18 cellular contexts compared by ENCODE assay signal in genomic region chr16:9103546-9103945, GRCh38. TPM values are rescaled to one million over a fixed set of nuclear protein-coding genes. Genes with fewer than 3 reads are reported as not detected.
DNase-seq lines count a peak whose midpoint lies in the region; ATAC-seq and TF ChIP-seq lines count a peak whose summit lies in the region.
"Had no signal": no experiment of that assay in that cellular context is flagged by ENCODE, and none has a peak within 500 bp of the region (broad histone marks: within the 10 kb centered on the region; RNA-seq: fewer than 3 reads in every experiment).

No MANE protein-coding gene starts in this region.

- peaks cover 91% of the 10 kb centered on the region for H3K4me1 Mint-ChIP-seq in CD8-positive, alpha-beta T cell (ENCODE audit: low read depth)
- peaks cover 77% of the 10 kb centered on the region for H3K4me1 Mint-ChIP-seq in activated T-helper 2 cell treated with anti-CD3 and anti-CD28 coated beads, Interferon-gamma antibody, Interleukin-2, Interleukin-4, amounts not matched to agents 10 μg/mL and 5 μg/mL and 100 μg/mL, durations not matched to agents 14 hours and 24 hours and 36 hours (ENCODE audit: low read depth)
- H3K4me1 Mint-ChIP-seq in memory B cell: peaks cover 52% of the 10 kb centered on the region

- intact Hi-C loops in CD8-positive, alpha-beta T cell (cut with DNase I, micrococcal nuclease): loop anchor here in 1 of 2 experiments (1.0 kb wide), 1 partner anchor 11 kb away; no protein-coding TSS in a partner anchor
- intact Hi-C loops in activated T-helper 2 cell treated with anti-CD3 and anti-CD28 coated beads, Interferon-gamma antibody, Interleukin-2, Interleukin-4, amounts not matched to agents 10 μg/mL and 5 μg/mL and 100 μg/mL, durations not matched to agents 14 hours and 24 hours and 36 hours (cut with micrococcal nuclease): no loop called here

- H3K36me3 Mint-ChIP-seq in CD8-positive, alpha-beta T cell: peaks cover 93% of the 10 kb centered on the region
- peaks cover 93% of the 10 kb centered on the region for H3K36me3 Mint-ChIP-seq in activated T-helper 2 cell treated with anti-CD3 and anti-CD28 coated beads, Interferon-gamma antibody, Interleukin-2, Interleukin-4, amounts not matched to agents 10 μg/mL and 5 μg/mL and 100 μg/mL, durations not matched to agents 14 hours and 24 hours and 36 hours (ENCODE audit: low read depth)
- peaks cover 33% of the 10 kb centered on the region for H3K36me3 Mint-ChIP-seq in memory B cell

- peak overlapping the region; percentile 73 for H3K4me3 Mint-ChIP-seq in CD8-positive, alpha-beta T cell
- H3K4me3 Mint-ChIP-seq in activated T-helper 2 cell treated with anti-CD3 and anti-CD28 coated beads, Interferon-gamma antibody, Interleukin-2, Interleukin-4, amounts not matched to agents 10 μg/mL and 5 μg/mL and 100 μg/mL, durations not matched to agents 14 hours and 24 hours and 36 hours (ENCODE audit: low read depth): no peak overlapping the region
- peak overlapping the region; percentile 27 for H3K4me3 Mint-ChIP-seq in memory B cell

- H3K9me3 Mint-ChIP-seq in CD8-positive, alpha-beta T cell: no peaks in the 10 kb centered on the region
- H3K9me3 Mint-ChIP-seq in activated T-helper 2 cell treated with anti-CD3 and anti-CD28 coated beads, Interferon-gamma antibody, Interleukin-2, Interleukin-4, amounts not matched to agents 10 μg/mL and 5 μg/mL and 100 μg/mL, durations not matched to agents 14 hours and 24 hours and 36 hours: no peaks in the 10 kb centered on the region
- H3K9me3 Mint-ChIP-seq in memory B cell: no peaks in the 10 kb centered on the region

- no peak for DNase-seq in CD8-positive, alpha-beta T cell
- DNase-seq in activated T-helper 2 cell treated with anti-CD3 and anti-CD28 coated beads, Interferon-gamma antibody, Interleukin-2, Interleukin-4, amounts not matched to agents 10 μg/mL and 5 μg/mL and 100 μg/mL, durations not matched to agents 14 hours and 24 hours and 36 hours (ENCODE audit: low spot score): no peak
- DNase-seq in memory B cell (ENCODE audit: low spot score in 2 of 2) (no peak), HUDEP-2 (lab: John Stamatoyannopoulos, UW; ENCODE audit: unreplicated experiment in 76 of 76) (no peak)
- DNase-seq in stimulated activated CD4-positive, alpha-beta T cell treated with anti-CD3 and anti-CD28 coated beads, Interleukin-4, amount 100 ng/mL, for 1 hour: no peak
- DNase-seq: amniotic stem cell; BE2C; cerebellar nuclear complex; gastrocnemius medialis; KBM-7; NCI-H1436; NCI-H226; sigmoid colon; stimulated activated CD4-positive, alpha-beta T cell treated with anti-CD3 and anti-CD28 coated beads, Interleukin-4, amount 100 ng/mL, for 24 hours; T1000 had no signal

- ATAC-seq in CD8-positive, alpha-beta T cell: no peak
- ATAC-seq in memory B cell (ENCODE audit: low read depth) (no peak), GM21390 (IDR thresholded peaks at IDR 0.05; ENCODE audit: unreplicated experiment) (no peak)
- ATAC-seq: gastrocnemius medialis, Right ventricle myocardium inferior had no signal

- peak overlapping the region; percentile 8; the same call in 1 of the 2 replicates for H3K4me2 ChIP-seq in BLaER1

- H3K27ac ChIP-seq in BLaER1: no peak overlapping the region
- no peak overlapping the region for H3K27ac ChIP-seq in CD8-positive, alpha-beta T cell (ENCODE audit: low read depth, low read length)

- H3K9me3 ChIP-seq in BLaER1: no peaks in the 10 kb centered on the region
- no peaks in the 10 kb centered on the region for H3K9me3 ChIP-seq in CD8-positive, alpha-beta T cell (ENCODE audit: low read length)
- H3K9me3 ChIP-seq: BE2C, gastrocnemius medialis, sigmoid colon had no signal

- H3K27me3 ChIP-seq in BLaER1: no peaks in the 10 kb centered on the region
- H3K27me3 ChIP-seq in CD8-positive, alpha-beta T cell (ENCODE audit: insufficient read depth, low read length): no peaks in the 10 kb centered on the region
- H3K27me3 ChIP-seq: BE2C, gastrocnemius medialis, sigmoid colon had no signal

- H3K27ac Mint-ChIP-seq in CD8-positive, alpha-beta T cell: peak overlapping the region; percentile 81
- peak overlapping the region; percentile 66 for H3K27ac Mint-ChIP-seq in activated T-helper 2 cell treated with anti-CD3 and anti-CD28 coated beads, Interferon-gamma antibody, Interleukin-2, Interleukin-4, amounts not matched to agents 10 μg/mL and 5 μg/mL and 100 μg/mL, durations not matched to agents 14 hours and 24 hours and 36 hours
- peak overlapping the region; percentile 71 for H3K27ac Mint-ChIP-seq in memory B cell

- peaks cover 81% of the 10 kb centered on the region for H3K4me1 ChIP-seq in BLaER1
- peaks cover 98% of the 10 kb centered on the region for H3K4me1 ChIP-seq in CD8-positive, alpha-beta T cell (ENCODE audit: insufficient read depth, low read length)
- H3K4me1 ChIP-seq: BE2C had no signal

- TF ChIP-seq CTCF in CD8-positive, alpha-beta T cell (IDR thresholded peaks at IDR 0.05): no peak

- no peak overlapping the region for H3K9ac ChIP-seq in BLaER1

- H3K4me3 ChIP-seq in BLaER1: no peak overlapping the region
- H3K4me3 ChIP-seq in CD8-positive, alpha-beta T cell (ENCODE audit: low read depth, low read length): peak overlapping the region; percentile 8
- H3K4me3 ChIP-seq: gastrocnemius medialis, sigmoid colon had no signal

- peaks cover 100% of the 10 kb centered on the region for H4K20me1 ChIP-seq in BLaER1

- CTCF ChIA-PET in CD8-positive, alpha-beta T cell (lab: Charles Lee): interaction anchor here (0.8 to 2.8 kb wide), 6 partner anchors 9 to 71 kb away, joined by 3 to 8 read pairs (median 5); no protein-coding TSS in a partner anchor

- no peaks in the 10 kb centered on the region for H3K27me3 Mint-ChIP-seq in CD8-positive, alpha-beta T cell (ENCODE audit: low read depth)
- no peaks in the 10 kb centered on the region for H3K27me3 Mint-ChIP-seq in activated T-helper 2 cell treated with anti-CD3 and anti-CD28 coated beads, Interferon-gamma antibody, Interleukin-2, Interleukin-4, amounts not matched to agents 10 μg/mL and 5 μg/mL and 100 μg/mL, durations not matched to agents 14 hours and 24 hours and 36 hours (ENCODE audit: low read depth)
- no peaks in the 10 kb centered on the region for H3K27me3 Mint-ChIP-seq in memory B cell

- peaks cover 100% of the 10 kb centered on the region for H3K36me3 ChIP-seq in BLaER1
- peaks cover 38% of the 10 kb centered on the region for H3K36me3 ChIP-seq in CD8-positive, alpha-beta T cell (ENCODE audit: insufficient read depth, low read length)

- POLR2A ChIA-PET in CD8-positive, alpha-beta T cell (lab: Charles Lee): interaction anchor here (0.6 to 4.8 kb wide), 4 partner anchors 9 to 190 kb away, joined by 3 to 70 read pairs (median 4); partner anchors contain the start of gene HAPSTR1

RNA-seq across cellular contexts. Expression of gene HAPSTR1, which starts 12.1 kb away (rescaled TPM):
- 100 to 1,000 TPM; 189 to 191 TPM for total RNA-seq in CD8-positive, alpha-beta T cell
- total RNA-seq in activated T-helper 2 cell treated with anti-CD3 and anti-CD28 coated beads, Interferon-gamma antibody, Interleukin-2, Interleukin-4, amounts not matched to agents 10 μg/mL and 5 μg/mL and 100 μg/mL, durations not matched to agents 14 hours and 24 hours and 36 hours: 54.5 and 54.9 TPM in 2 replicates
